12 cellular contexts compared by ENCODE assay signal in genomic region chr17:46088595-46088994, GRCh38.
"Had no signal": no experiment of that assay in that cellular context is flagged by ENCODE, and none has a peak within 500 bp of the region (broad histone marks: within the 10 kb centered on the region; RNA-seq: fewer than 3 reads in every experiment).

No MANE protein-coding gene starts in this region.

- H3K4me3 Mint-ChIP-seq: neural progenitor cell had no signal

- H3K27ac Mint-ChIP-seq: neural progenitor cell had no signal

- H3K9me3 Mint-ChIP-seq: neural progenitor cell had no signal

- H3K4me1 Mint-ChIP-seq: neural progenitor cell had no signal

- DNase-seq: activated gamma-delta T cell treated with Interleukin-2 at 50 U/mL for 16 hours; caudate nucleus; effector CD4-positive, alpha-beta T cell; kidney glomerular epithelial cell; pancreas; retina; stimulated activated CD4-positive, alpha-beta T cell treated with anti-CD3 and anti-CD28 coated beads, Interleukin-15, amount 100 ng/mL, for 24 hours; stimulated activated CD4-positive, alpha-beta T cell treated with anti-CD3 and anti-CD28 coated beads, Interleukin-4, amount 100 ng/mL, for 4 hours; T1000; upper lobe of left lung had no signal

- ATAC-seq: gastroesophageal sphincter, pancreas had no signal
